8 cellular contexts compared by ENCODE assay signal in genomic region chr17:38465420-38466345, GRCh38. TPM values are rescaled to one million over a fixed set of nuclear protein-coding genes. Genes with fewer than 3 reads are reported as not detected.
DNase-seq lines count a peak whose midpoint lies in the region; ATAC-seq and TF ChIP-seq lines count a peak whose summit lies in the region.

No MANE protein-coding gene starts in this region.

- H3K4me1 ChIP-seq in skeletal muscle tissue (ENCODE audit: control insufficient read depth in 3 of 3, insufficient read depth in 3 of 3, low read length in 3 of 3) (peaks cover 44 to 58% (median 55%) of the 10 kb centered on the region in 3 donors), Caco-2 (no peaks in the 10 kb centered on the region)

- peak; percentile 72 for ATAC-seq in left ventricle myocardium superior
- ATAC-seq in HG03354 (IDR thresholded peaks at IDR 0.05; ENCODE audit: poor library complexity, severe bottlenecking, unreplicated experiment), result no peak
- ATAC-seq in CD4-positive, alpha-beta T cell (ENCODE audit: poor library complexity), result no peak

- POLR2A ChIA-PET in CD4-positive, alpha-beta T cell (lab: Charles Lee), result no interaction called here
- POLR2A ChIA-PET in Caco-2 (lab: Charles Lee), result no interaction called here

- no peaks in the 10 kb centered on the region for H3K4me1 Mint-ChIP-seq in CD4-positive, alpha-beta T cell (ENCODE audit: low read depth)
- H3K4me1 Mint-ChIP-seq in Caco-2 (ENCODE audit: low read depth, unreplicated experiment), result peaks cover 12% of the 10 kb centered on the region

- peak overlapping the region; percentile 64 to 83 (median 73) for H3K9ac ChIP-seq in skeletal muscle tissue (ENCODE audit: low read depth in 1 of 3, low read length in 3 of 3)

- peak overlapping the region; percentile 79 for H3K27ac ChIP-seq in skeletal muscle tissue (ENCODE audit: low read depth, low read length)
- H3K27ac ChIP-seq in CD4-positive, alpha-beta T cell (ENCODE audit: low read depth, low read length), result no peak overlapping the region

- peak overlapping the region; percentile 63 to 71 (median 66) for H3K4me3 ChIP-seq in skeletal muscle tissue (ENCODE audit: low read length in 3 of 3)
- H3K4me3 ChIP-seq in Caco-2 (ENCODE audit: low read depth, low read length), result no peak overlapping the region

- BruUV-seq in Caco-2 (replicated peaks; lab: Mats Ljungman, UMichigan), result no TSS peak

- no peaks in the 10 kb centered on the region for H3K27me3 Mint-ChIP-seq in CD4-positive, alpha-beta T cell
- no peaks in the 10 kb centered on the region for H3K27me3 Mint-ChIP-seq in Caco-2 (ENCODE audit: insufficient read depth, unreplicated experiment)

- no peaks in the 10 kb centered on the region for H3K36me3 Mint-ChIP-seq in CD4-positive, alpha-beta T cell (ENCODE audit: low read depth)
- peaks cover 23% of the 10 kb centered on the region for H3K36me3 Mint-ChIP-seq in Caco-2 (ENCODE audit: insufficient read depth, unreplicated experiment)

- no peaks in the 10 kb centered on the region for H3K27me3 ChIP-seq in skeletal muscle tissue (ENCODE audit: control insufficient read depth in 3 of 3, insufficient read depth in 3 of 3, low read length in 3 of 3)
- H3K27me3 ChIP-seq in CD4-positive, alpha-beta T cell (ENCODE audit: control insufficient read depth, insufficient read depth, low read length), result no peaks in the 10 kb centered on the region
- H3K27me3 ChIP-seq in Caco-2 (replicated peaks; ENCODE audit: control insufficient read depth, insufficient read depth, low read length), result no peaks in the 10 kb centered on the region

- no peaks in the 10 kb centered on the region for H3K9me3 Mint-ChIP-seq in CD4-positive, alpha-beta T cell
- H3K9me3 Mint-ChIP-seq in Caco-2 (ENCODE audit: unreplicated experiment), result no peaks in the 10 kb centered on the region

- H3K9me3 ChIP-seq in skeletal muscle tissue (ENCODE audit: control insufficient read depth in 3 of 3, low read length in 3 of 3) (no peaks in the 10 kb centered on the region), Caco-2 (no peaks in the 10 kb centered on the region)
- no peaks in the 10 kb centered on the region for H3K9me3 ChIP-seq in CD4-positive, alpha-beta T cell (ENCODE audit: control insufficient read depth, low read length)

- intact Hi-C loops in left ventricle myocardium superior (cut with micrococcal nuclease) (no loop called here), posterior cingulate gyrus (cut with DNase I) (no loop called here), Caco-2 (cut with micrococcal nuclease; ENCODE audit: unreplicated experiment) (no loop called here)
- intact Hi-C loops in CD4-positive, alpha-beta T cell (cut with DNase I, micrococcal nuclease), result no loop called here

- H3K27ac Mint-ChIP-seq in CD4-positive, alpha-beta T cell, result no peak overlapping the region
- no peak overlapping the region for H3K27ac Mint-ChIP-seq in Caco-2 (ENCODE audit: unreplicated experiment)

- H3K4me3 Mint-ChIP-seq in CD4-positive, alpha-beta T cell, result no peak overlapping the region
- H3K4me3 Mint-ChIP-seq in Caco-2 (ENCODE audit: unreplicated experiment), result no peak overlapping the region

- peaks cover 13 to 41% (median 18%) of the 10 kb centered on the region in 3 donors for H3K36me3 ChIP-seq in skeletal muscle tissue (ENCODE audit: control insufficient read depth in 3 of 3, insufficient read depth in 3 of 3, low read length in 3 of 3)
- no peaks in the 10 kb centered on the region; the same call in 1 of the 2 replicates for H3K36me3 ChIP-seq in Caco-2 (ENCODE audit: control insufficient read depth, insufficient read depth, low read length)

- in situ Hi-C loops in GM13976 (cut with MboI; ENCODE audit: low sequenced_read_pairs, unreplicated experiment), result no loop called here

- TF ChIP-seq CTCF in GM13976 (IDR thresholded peaks at IDR 0.05; ENCODE audit: borderline replicate concordance, control extremely low read depth, extremely low read depth, insufficient read depth, missing control alignments) (no peak), Caco-2 (IDR thresholded peaks at IDR 0.05; ENCODE audit: insufficient read depth in 1 of 2, low read depth in 1 of 2, low read length in 1 of 2, severe bottlenecking in 1 of 2, unreplicated experiment in 1 of 2) (no peak)
- TF ChIP-seq CTCF in CD4-positive, alpha-beta T cell (IDR thresholded peaks at IDR 0.05), result no peak

- CTCF ChIA-PET in CD4-positive, alpha-beta T cell (lab: Charles Lee), result no interaction called here
- CTCF ChIA-PET in Caco-2 (lab: Charles Lee), result interaction anchor here (0.5 to 1.2 kb wide), 2 partner anchors 36 to 44 kb away, joined by 3 to 5 read pairs; no protein-coding TSS in a partner anchor

- peak; percentile 34 for DNase-seq in GM13976 (ENCODE audit: low spot score)
- DNase-seq in astrocyte of the hippocampus (ENCODE audit: low read depth, low spot score), result peak; percentile 94
- peak; percentile 84 for DNase-seq in left ventricle myocardium superior
- no peak for DNase-seq in posterior cingulate gyrus
- DNase-seq in CD4-positive, alpha-beta T cell, result no peak
- no peak for DNase-seq in Caco-2

RNA-seq across cellular contexts. Expression of gene ARHGAP23, which starts 37.4 kb away (rescaled TPM):
- total RNA-seq in left ventricle myocardium superior (70.3 TPM), skeletal muscle tissue (25.6 TPM), Caco-2 (2022) (69.7 and 83.5 TPM in 2 replicates)
- total RNA-seq in CD4-positive, alpha-beta T cell, result under 1 TPM in 1 of 2 experiments, not detected in 1; 0.73 TPM

Comparison
In these comparisons a context has a peak if more than half of its experiments do, and no peak if none do; other contexts are left out.
1. DNase-seq: peak in GM13976 (single experiment), astrocyte of the hippocampus (single experiment) and left ventricle myocardium superior (single experiment); none in posterior cingulate gyrus (0 of 10), CD4-positive, alpha-beta T cell (0 of 10) and Caco-2 (0 of 2).
2. RNA of gene ARHGAP23, which starts 37.4 kb away (total RNA-seq): 69.7 to 83.5 TPM in Caco-2, 70.3 TPM in left ventricle myocardium superior (single experiment) and 25.6 TPM in skeletal muscle tissue (single experiment); 0.73 TPM in CD4-positive, alpha-beta T cell; every median in the first group is over 10 times any median in the second.